Comparison of ENCODE assay signal across 1 cellular context in genomic region chr3:37645801-37646380, GRCh38.
A peak's percentile ranks its signal among the peaks of the same experiment; 100 is the strongest.
TF ChIP-seq lines count a peak whose summit lies in the region.

No MANE protein-coding gene starts in this region.

TF ChIP-seq in K562, 482 proteins besides CTCF, POLR2A, EP300 and RAD21:
- no peak for TF ChIP-seq UBTF (IDR thresholded peaks at IDR 0.05; ENCODE audit: borderline replicate concordance in 1 of 2, low read depth in 2 of 2, low read length in 2 of 2)
- TF ChIP-seq ZBTB40 (IDR thresholded peaks at IDR 0.05): peak; percentile 91
- TF ChIP-seq ZBTB40 (CRISPR knock-in tag; IDR thresholded peaks at IDR 0.05): peak; percentile 58
